In the genomic region with DNA sequence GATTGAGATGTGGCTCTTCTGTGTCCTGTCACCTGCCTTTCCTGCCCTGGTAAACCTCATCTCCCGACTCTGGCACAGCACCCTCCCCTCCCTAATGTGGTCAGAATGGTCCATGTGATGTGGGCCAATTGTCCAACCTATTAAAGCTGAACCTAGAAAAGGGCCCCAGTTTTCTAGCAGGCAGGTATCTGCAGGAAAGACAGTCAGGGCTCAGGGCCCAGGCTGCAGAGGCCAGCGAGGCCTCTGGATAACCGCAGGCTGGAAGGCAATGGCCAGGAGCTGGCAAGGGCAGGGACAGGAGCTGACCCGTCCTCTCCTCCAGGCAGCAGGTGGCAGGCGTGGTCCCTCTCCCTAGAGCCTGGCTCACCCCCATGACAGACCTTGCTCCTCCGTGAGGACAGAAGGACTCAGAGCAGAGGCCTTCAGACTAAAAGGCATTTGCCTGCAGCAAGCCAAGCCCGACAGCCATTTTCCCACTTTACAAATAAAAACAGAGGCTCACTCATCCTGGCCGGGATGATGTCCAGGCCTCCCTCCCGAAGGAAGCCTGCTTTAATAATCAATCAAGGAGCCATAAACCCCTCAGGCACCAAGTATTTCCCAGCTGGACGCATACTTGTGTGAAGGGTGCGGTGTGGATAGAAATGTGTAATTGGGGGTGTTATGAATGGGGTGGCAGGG, we compare ENCODE assay signal across 20 cellular contexts.
DNase-seq lines count a peak whose midpoint lies in the region; FAIRE-seq and TF ChIP-seq lines count a peak whose summit lies in the region.
"Had no signal": no experiment of that assay in that cellular context is flagged by ENCODE, and none has a peak within 500 bp of the region (broad histone marks: within the 10 kb centered on the region; RNA-seq: fewer than 3 reads in every experiment).

No MANE protein-coding gene starts in this region.

- FAIRE-seq in astrocyte (lab: Jason Lieb, UNC), result no peak
- FAIRE-seq: D721Med, GM12891 had no signal

- DNase-seq in H4 (ENCODE audit: low spot score) (peak; percentile 1), astrocyte (ENCODE audit: low read depth) (peak; percentile 93), islet precursor cell (peak; percentile 50), spleen (peak; percentile 36), foreskin melanocyte (no peak), Ammon's horn (ENCODE audit: low spot score) (no peak)
- DNase-seq in activated naive CD8-positive, alpha-beta T cell treated with anti-CD3 and anti-CD28 coated beads for 36 hours, result no peak
- DNase-seq: activated CD4-positive, alpha-beta T cell treated with anti-CD3 and anti-CD28 coated beads for 4 hours; activated naive CD4-positive, alpha-beta T cell; anterior cingulate cortex; BE2C; effector memory CD8-positive, alpha-beta T cell; GF-D8; left cardiac atrium; NCI-H1436 treated with DMSO at 0.1 percent for 48 hours; occipital lobe; T1000 had no signal

- H3K27me3 Mint-ChIP-seq in astrocyte (ENCODE audit: low read depth, unreplicated experiment), result no peaks in the 10 kb centered on the region
- peaks cover 42% of the 10 kb centered on the region for H3K27me3 Mint-ChIP-seq in activated naive CD8-positive, alpha-beta T cell treated with anti-CD3 and anti-CD28 coated beads for 36 hours

- H3K36me3 ChIP-seq in astrocyte (ENCODE audit: insufficient read depth, low read length) (no peaks in the 10 kb centered on the region), spleen (no peaks in the 10 kb centered on the region)
- H3K36me3 ChIP-seq: BE2C had no signal

- no peak overlapping the region for H2AFZ ChIP-seq in astrocyte (ENCODE audit: low read depth, low read length)

- no peak for TF ChIP-seq CTCF in astrocyte (IDR thresholded peaks at IDR 0.05; ENCODE audit: insufficient read depth, low read depth, low read length)
- TF ChIP-seq CTCF in spleen (IDR thresholded peaks at IDR 0.05 in 8 of 11, conservative IDR thresholded peaks at IDR 0.05 in 3 of 11), result no peak

- H3K9me3 ChIP-seq in astrocyte (ENCODE audit: insufficient read depth, low read depth, low read length) (no peaks in the 10 kb centered on the region), spleen (no peaks in the 10 kb centered on the region)
- H3K9me3 ChIP-seq: BE2C had no signal

- 73 to 85% (median 79%) methylated on average over 8 to 11 of the region's 11 CpGs for WGBS in spleen, 5 donors

- intact Hi-C loops in spleen (cut with DNase I; ENCODE audit: low total_unique reads), result no loop called here

- H3K79me2 ChIP-seq in astrocyte (ENCODE audit: insufficient read depth, low read length), result no peaks in the 10 kb centered on the region

- H3K9ac ChIP-seq in astrocyte (ENCODE audit: low read length), result no peak overlapping the region

- H3K4me1 Mint-ChIP-seq in astrocyte (ENCODE audit: low read depth, unreplicated experiment), result peaks cover 8% of the 10 kb centered on the region
- no peaks in the 10 kb centered on the region for H3K4me1 Mint-ChIP-seq in activated naive CD8-positive, alpha-beta T cell treated with anti-CD3 and anti-CD28 coated beads for 36 hours

- no peak for TF ChIP-seq POLR2A in spleen (IDR thresholded peaks at IDR 0.05)

- H3K4me3 ChIP-seq in astrocyte (ENCODE audit: insufficient read depth, low read depth, low read length) (no peak overlapping the region), spleen (no peak overlapping the region)
- H3K4me3 ChIP-seq: SK-N-MC had no signal

- no peak overlapping the region for H3K27ac Mint-ChIP-seq in astrocyte (ENCODE audit: unreplicated experiment)
- H3K27ac Mint-ChIP-seq in activated naive CD8-positive, alpha-beta T cell treated with anti-CD3 and anti-CD28 coated beads for 36 hours, result no peak overlapping the region
- H3K27ac Mint-ChIP-seq: effector memory CD8-positive, alpha-beta T cell had no signal

- no peaks in the 10 kb centered on the region for H3K9me3 Mint-ChIP-seq in astrocyte (ENCODE audit: unreplicated experiment)
- H3K9me3 Mint-ChIP-seq in activated naive CD8-positive, alpha-beta T cell treated with anti-CD3 and anti-CD28 coated beads for 36 hours, result no peaks in the 10 kb centered on the region
- H3K9me3 Mint-ChIP-seq: effector memory CD8-positive, alpha-beta T cell had no signal

- H3K27ac ChIP-seq in astrocyte (ENCODE audit: low read depth, low read length) (no peak overlapping the region), spleen (no peak overlapping the region)
- H3K27ac ChIP-seq: SK-N-MC had no signal

- H3K4me1 ChIP-seq in astrocyte (ENCODE audit: insufficient read depth, low read length), result peaks cover 9% of the 10 kb centered on the region
- peaks cover 0 to 9% (median 0%) of the 10 kb centered on the region in 6 donors for H3K4me1 ChIP-seq in spleen
- H3K4me1 ChIP-seq: BE2C had no signal

- peak overlapping the region; percentile 18 for H3K4me2 ChIP-seq in astrocyte (ENCODE audit: low read length)

- H3K4me3 Mint-ChIP-seq in astrocyte (ENCODE audit: unreplicated experiment), result no peak overlapping the region
- H3K4me3 Mint-ChIP-seq in activated naive CD8-positive, alpha-beta T cell treated with anti-CD3 and anti-CD28 coated beads for 36 hours, result no peak overlapping the region
- H3K4me3 Mint-ChIP-seq: effector memory CD8-positive, alpha-beta T cell had no signal

- H4K20me1 ChIP-seq in astrocyte (ENCODE audit: insufficient read depth, low read length), result no peaks in the 10 kb centered on the region

- no peaks in the 10 kb centered on the region for H3K36me3 Mint-ChIP-seq in astrocyte (ENCODE audit: low read depth, unreplicated experiment)
- H3K36me3 Mint-ChIP-seq in activated naive CD8-positive, alpha-beta T cell treated with anti-CD3 and anti-CD28 coated beads for 36 hours, result no peaks in the 10 kb centered on the region

- H3K27me3 ChIP-seq in astrocyte (ENCODE audit: insufficient read depth, low read length) (no peaks in the 10 kb centered on the region), spleen (replicated peaks in 1 of 7) (peaks cover 0 to 36% (median 0%) of the 10 kb centered on the region in 7 donors)

Comparison
In these comparisons a context has a peak if more than half of its experiments do, and no peak if none do; other contexts are left out.
1. DNase-seq: peak in H4 (single experiment), astrocyte (single experiment), islet precursor cell (single experiment) and spleen (single experiment); none in foreskin melanocyte (single experiment), activated naive CD8-positive, alpha-beta T cell treated with anti-CD3 and anti-CD28 coated beads for 36 hours (single experiment) and Ammon's horn (single experiment).